9 cellular contexts compared by ENCODE assay signal in genomic region chr19:52335768-52336116, GRCh38. TPM values are rescaled to one million over a fixed set of nuclear protein-coding genes. Genes with fewer than 3 reads are reported as not detected.
DNase-seq lines count a peak whose midpoint lies in the region; ATAC-seq and TF ChIP-seq lines count a peak whose summit lies in the region.
"Had no signal": no experiment of that assay in that cellular context is flagged by ENCODE, and none has a peak within 500 bp of the region (broad histone marks: within the 10 kb centered on the region; RNA-seq: fewer than 3 reads in every experiment).

No MANE protein-coding gene starts in this region.

- H3K9me3 Mint-ChIP-seq in naive B cell: peaks cover 12 to 62% (median 41%) of the 10 kb centered on the region in 7 donors

- H3K27me3 Mint-ChIP-seq in naive B cell: no peaks in the 10 kb centered on the region

- 0 out of 2 replicates have a peak, but pooled peaks cover 3% of the 10 kb centered on the region for H3K36me3 ChIP-seq in ACC112 (ENCODE audit: insufficient read depth, low read length)

- no peak overlapping the region for H3K27ac ChIP-seq in ACC112 (ENCODE audit: low read depth, low read length)
- peak overlapping the region in 52 of 59 donors; percentile 34 to 91 (median 79) for H3K27ac ChIP-seq in dorsolateral prefrontal cortex

- no peaks in the 10 kb centered on the region for H3K27me3 ChIP-seq in ACC112 (ENCODE audit: insufficient read depth, low read length)
- no peaks in the 10 kb centered on the region for H3K27me3 ChIP-seq in dorsolateral prefrontal cortex

- H3K4me3 Mint-ChIP-seq in naive B cell: peak overlapping the region; percentile 89 to 99 (median 98)

- peak overlapping the region; percentile 53 for H2AFZ ChIP-seq in ACC112 (ENCODE audit: low read length, unreplicated experiment)

- peak overlapping the region in 5 of 6 donors; percentile 88 to 99 (median 96) for H3K27ac Mint-ChIP-seq in naive B cell

- H3K4me3 ChIP-seq in ACC112 (ENCODE audit: low read depth, low read length) (peak overlapping the region; percentile 96), dorsolateral prefrontal cortex (peak overlapping the region; percentile 55 to 97 (median 85))

- H3K79me2 ChIP-seq in ACC112 (ENCODE audit: control insufficient read depth, insufficient read depth, low read length, unreplicated experiment): no peaks in the 10 kb centered on the region

- peaks cover 16 to 19% (median 16%) of the 10 kb centered on the region in 3 donors for H3K4me1 Mint-ChIP-seq in naive B cell

- ATAC-seq in HG03378 (IDR thresholded peaks at IDR 0.05; ENCODE audit: unreplicated experiment): peak; percentile 31
- ATAC-seq in naive B cell (ENCODE audit: low read depth in 2 of 2): no peak
- ATAC-seq: Panc1 had no signal

- no peak for DNase-seq in dorsolateral prefrontal cortex
- DNase-seq in naive B cell: no peak
- no peak for DNase-seq in RPMI8226
- no peak for DNase-seq in NCI-H2107 (lab: John Stamatoyannopoulos, UW)
- no peak for DNase-seq in stimulated activated CD4-positive, alpha-beta T cell treated with anti-CD3 and anti-CD28 coated beads, Interleukin-12 subunit alpha, Interleukin-12 subunit beta, amount 100 ng/mL, for 4 hours
- DNase-seq in activated effector memory CD4-positive, alpha-beta T cell treated with anti-CD3 and anti-CD28 coated beads, Interleukin-2, amount 50 U/mL, for 16 hours: no peak

- H3K4me1 ChIP-seq in ACC112 (ENCODE audit: control insufficient read depth, insufficient read depth, low read length, unreplicated experiment): no peaks in the 10 kb centered on the region

- intact Hi-C loops in dorsolateral prefrontal cortex (cut with DNase I): loop anchor here (2.0 to 5.0 kb wide), 4 partner anchors 33 to 62 kb away; partner anchors contain the start of genes ZNF480 (in 1 of the 2), ZNF528 (in 1 of the 2) and ZNF880 (in 1 of the 2)

- TF ChIP-seq CTCF in dorsolateral prefrontal cortex (IDR thresholded peaks at IDR 0.05 in 54 of 56, conservative IDR thresholded peaks at IDR 0.05 in 2 of 56; ENCODE audit: low read depth in 1 of 56, partially characterized antibody in 56 of 56): no peak

- H3K36me3 Mint-ChIP-seq in naive B cell: peaks cover 6 to 43% of the 10 kb centered on the region in 2 donors

RNA-seq across cellular contexts. Expression of gene ZNF610, which starts 0.3 kb away (rescaled TPM):
- 10 to 100 TPM in 79 of 120 experiments, 1 to 10 TPM in 41; 4.9 to 19.2 (median 10.9) TPM for total RNA-seq in dorsolateral prefrontal cortex
- polyA plus RNA-seq in naive B cell (ENCODE audit: low read depth in 6 of 6): 10 to 100 TPM in 1 of 6 donors, 1 to 10 TPM in 5; 1.4 to 10.7 (median 3.3) TPM

RNA-seq across cellular contexts. Expression of gene ZNF880, which starts 34.0 kb away (rescaled TPM):
- 10 to 100 TPM; 22.0 to 43.6 (median 31.5) TPM for total RNA-seq in dorsolateral prefrontal cortex
- 10 to 100 TPM; 45.2 to 74.7 (median 58.4) TPM for polyA plus RNA-seq in naive B cell (ENCODE audit: low read depth in 6 of 6)

RNA-seq across cellular contexts. Expression of gene ZNF480, which starts 38.8 kb away (rescaled TPM):
- total RNA-seq in dorsolateral prefrontal cortex: 10 to 100 TPM in 8 of 120 experiments, 1 to 10 TPM in 112; 3.2 to 11.3 (median 6.9) TPM
- polyA plus RNA-seq in naive B cell (ENCODE audit: low read depth in 6 of 6): 10 to 100 TPM; 10.1 to 42.2 (median 29.7) TPM
